Comparison of ENCODE assay signal across 8 cellular contexts in the genomic region with DNA sequence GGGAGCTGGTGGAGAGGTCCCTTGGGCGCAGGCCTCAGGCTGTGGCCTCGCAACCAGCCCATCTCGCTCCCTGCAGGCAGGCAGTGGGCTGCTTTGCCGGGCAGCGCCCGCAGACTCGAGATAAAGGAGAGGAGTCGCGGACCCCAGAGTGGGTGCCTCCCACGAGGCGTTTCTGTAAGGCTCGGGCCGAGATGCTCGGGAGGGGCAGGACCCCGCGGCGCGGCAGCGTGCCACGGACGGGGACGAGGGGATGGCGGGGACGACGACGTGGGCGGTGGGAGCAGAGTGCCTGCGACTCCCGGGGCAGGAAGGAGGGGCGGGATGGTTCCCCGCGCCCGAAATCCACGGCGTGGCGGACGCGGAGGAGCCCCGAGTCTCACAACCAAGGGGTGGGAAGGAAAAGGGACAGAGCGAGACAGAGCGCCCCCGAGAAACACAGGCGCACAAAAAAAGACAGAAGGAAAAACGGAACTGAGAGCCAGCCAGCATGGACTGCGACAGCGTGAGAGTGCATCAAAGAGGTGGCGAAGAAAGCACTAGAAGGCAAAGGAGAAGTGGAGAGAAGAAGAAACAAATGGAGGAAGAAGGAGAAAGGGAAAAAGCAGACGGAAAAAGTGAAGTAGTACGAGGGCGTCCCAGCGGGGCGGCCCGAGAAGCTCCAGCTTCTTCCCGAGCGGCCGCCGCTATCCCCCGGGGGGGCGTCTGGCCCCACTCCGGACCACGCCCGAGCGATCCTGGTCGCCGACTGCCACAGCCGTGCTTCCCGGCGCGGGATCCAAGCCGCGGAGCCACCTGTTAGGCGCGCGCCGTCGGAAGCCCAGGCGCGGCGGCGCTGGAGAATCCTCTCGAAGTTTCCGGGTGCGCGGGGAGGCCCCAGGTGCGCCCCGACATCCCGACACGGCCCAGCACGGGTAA. TPM values are rescaled to one million over a fixed set of nuclear protein-coding genes. Genes with fewer than 3 reads are reported as not detected.
DNase-seq lines count a peak whose midpoint lies in the region; ATAC-seq and TF ChIP-seq lines count a peak whose summit lies in the region.

No MANE protein-coding gene starts in this region.

- H3K27me3 Mint-ChIP-seq in activated naive CD8-positive, alpha-beta T cell: peaks cover 42% of the 10 kb centered on the region
- peaks cover 96% of the 10 kb centered on the region for H3K27me3 Mint-ChIP-seq in nephron progenitor cell (ENCODE audit: low read depth, poor library complexity)

- TF ChIP-seq CTCF in GM12865 (IDR thresholded peaks at IDR 0.05; ENCODE audit: insufficient read depth, low read depth, low read length, missing control alignments) (no peak), nephron progenitor cell (IDR thresholded peaks at IDR 0.05) (no peak), lower leg skin (IDR thresholded peaks at IDR 0.05) (no peak)

- TF ChIP-seq POLR2A in lower leg skin (IDR thresholded peaks at IDR 0.05): no peak

- H3K4me3 ChIP-seq in GM12865 (ENCODE audit: low read depth, low read length): peak overlapping the region; percentile 54
- no peak overlapping the region for H3K4me3 ChIP-seq in lower leg skin (ENCODE audit: low read depth, poor library complexity, severe bottlenecking)

- no peak overlapping the region for H3K27ac Mint-ChIP-seq in activated naive CD8-positive, alpha-beta T cell
- no peak overlapping the region for H3K27ac Mint-ChIP-seq in nephron progenitor cell

- H3K36me3 Mint-ChIP-seq in activated naive CD8-positive, alpha-beta T cell: no peaks in the 10 kb centered on the region
- H3K36me3 Mint-ChIP-seq in nephron progenitor cell (ENCODE audit: low read depth): no peaks in the 10 kb centered on the region

- H3K4me3 Mint-ChIP-seq in activated naive CD8-positive, alpha-beta T cell: peak overlapping the region; percentile 91
- H3K4me3 Mint-ChIP-seq in nephron progenitor cell: peak overlapping the region; percentile 87

- WGBS in lower leg skin, 2 donors: 5 to 7% methylated on average over 78 to 89 of the region's 89 CpGs

- peak; percentile 39 for ATAC-seq in GM19467 (IDR thresholded peaks at IDR 0.05; ENCODE audit: unreplicated experiment)
- peak; percentile 5 for ATAC-seq in HG03457 (IDR thresholded peaks at IDR 0.05; ENCODE audit: unreplicated experiment)

- intact Hi-C loops in lower leg skin (cut with DNase I; ENCODE audit: low total_unique reads): no loop called here

- peaks cover 18% of the 10 kb centered on the region for H3K4me1 Mint-ChIP-seq in activated naive CD8-positive, alpha-beta T cell (ENCODE audit: low read depth)
- peaks cover 6% of the 10 kb centered on the region for H3K4me1 Mint-ChIP-seq in nephron progenitor cell

- no peaks in the 10 kb centered on the region for H3K9me3 Mint-ChIP-seq in activated naive CD8-positive, alpha-beta T cell (ENCODE audit: low read depth)
- H3K9me3 Mint-ChIP-seq in nephron progenitor cell: peaks cover 10% of the 10 kb centered on the region

- peak; percentile 5 for DNase-seq in GM12865 (ENCODE audit: low read depth)
- DNase-seq in nephron progenitor cell: peak; percentile 40
- DNase-seq in NCI-H1694 treated with DMSO at 0.1 percent for 48 hours (lab: John Stamatoyannopoulos, UW): no peak
- no peak for DNase-seq in COLO829 (ENCODE audit: low spot score)
- DNase-seq in lower leg skin (ENCODE audit: low spot score in 2 of 2): no peak

RNA-seq across cellular contexts. Expression of a gene that starts 1.5 kb away (rescaled TPM):
- total RNA-seq in lower leg skin: not detected

Comparison
In these comparisons a context has a peak if more than half of its experiments do, and no peak if none do; other contexts are left out.
1. DNase-seq: peak in GM12865 (single experiment) and nephron progenitor cell (single experiment); none in NCI-H1694 treated with DMSO at 0.1 percent for 48 hours (single experiment), COLO829 (single experiment) and lower leg skin (0 of 2).